8 cellular contexts compared by ENCODE assay signal in the genomic region with DNA sequence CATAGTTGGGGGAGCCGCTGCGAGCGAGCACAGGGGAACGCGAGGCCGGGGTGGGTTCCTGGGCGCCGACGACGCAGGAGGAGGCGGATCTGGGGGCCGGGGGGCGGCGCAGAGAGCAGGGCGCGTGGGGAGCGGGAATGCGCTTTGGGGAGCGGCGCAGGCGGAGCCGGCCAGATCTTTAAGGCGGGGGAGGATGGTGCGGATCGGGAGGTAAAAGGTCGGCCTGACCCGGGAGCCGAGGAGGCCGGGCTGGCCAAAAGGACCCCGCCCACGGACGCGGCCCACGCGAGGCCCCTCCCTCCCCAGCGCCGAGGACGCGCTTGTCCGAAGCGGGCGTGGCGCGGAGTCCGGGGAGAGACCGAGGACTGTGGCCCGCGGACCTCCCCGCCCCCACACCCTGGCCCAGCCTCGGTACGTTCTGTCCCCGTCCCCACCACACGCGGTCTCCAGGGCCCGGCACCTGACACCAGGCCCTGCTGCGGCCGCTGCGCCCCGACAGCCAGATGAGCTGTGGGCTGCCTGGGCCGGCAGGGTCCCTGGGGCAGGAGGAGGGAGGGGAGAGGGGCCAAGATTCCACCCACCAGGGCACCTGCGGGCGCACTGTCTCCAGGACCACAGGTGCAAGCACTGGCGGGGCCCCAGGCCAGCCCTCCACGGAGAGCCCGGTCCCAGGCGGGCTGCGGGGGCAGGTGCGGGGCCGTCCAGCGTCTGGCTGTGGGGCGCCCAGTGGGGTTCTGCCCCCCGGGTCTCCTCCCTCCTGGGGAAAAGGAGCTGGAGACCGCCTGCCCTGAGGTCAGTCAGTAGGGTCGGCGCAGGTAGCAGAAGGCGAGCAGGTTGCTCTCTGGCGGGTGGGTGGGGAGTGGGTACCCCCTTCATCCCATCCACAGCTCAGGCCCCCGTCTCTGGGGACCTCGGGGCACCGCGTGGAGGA. TPM values are rescaled to one million over a fixed set of nuclear protein-coding genes. Genes with fewer than 3 reads are reported as not detected.
DNase-seq lines count a peak whose midpoint lies in the region; ATAC-seq and TF ChIP-seq lines count a peak whose summit lies in the region.

No MANE protein-coding gene starts in this region.

- ATAC-seq in GM19351 (IDR thresholded peaks at IDR 0.05; ENCODE audit: unreplicated experiment) (peak; percentile 27), HG03520 (IDR thresholded peaks at IDR 0.05; ENCODE audit: unreplicated experiment) (peak; percentile 15)
- ATAC-seq in effector memory CD8-positive, alpha-beta T cell (replicated peaks): peak; percentile 53

- H3K4ac ChIP-seq in mesendoderm (ENCODE audit: low read depth, low read length): no peak overlapping the region

- H3K79me1 ChIP-seq in mesendoderm (ENCODE audit: low read length): no peaks in the 10 kb centered on the region

- H3K36me3 ChIP-seq in BE2C (no peaks in the 10 kb centered on the region), mesendoderm (ENCODE audit: control insufficient read depth, insufficient read depth, low read length) (no peaks in the 10 kb centered on the region)

- H3K27ac Mint-ChIP-seq in effector memory CD8-positive, alpha-beta T cell: peak overlapping the region; percentile 97 to 98

- H3K9ac ChIP-seq in mesendoderm (ENCODE audit: low read length): peak overlapping the region; percentile 36

- no CpG with 5 or more reads among the region's 81 CpGs for WGBS in mesendoderm (ENCODE audit: extremely low coverage, insufficient coverage, low lambda C conversion rate)

- no peaks in the 10 kb centered on the region; the same call in 1 of the 2 replicates for H3K9me3 ChIP-seq in BE2C

- H2BK120ac ChIP-seq in mesendoderm (ENCODE audit: low read depth, low read length): no peak overlapping the region

- peak overlapping the region; percentile 29 for H3K4me2 ChIP-seq in mesendoderm (ENCODE audit: low read length)

- no peaks in the 10 kb centered on the region for H3K27me3 Mint-ChIP-seq in effector memory CD8-positive, alpha-beta T cell

- peaks cover 21 to 24% of the 10 kb centered on the region in 2 donors for H3K4me1 Mint-ChIP-seq in effector memory CD8-positive, alpha-beta T cell (ENCODE audit: low read depth in 2 of 2)

- H3K56ac ChIP-seq in mesendoderm (ENCODE audit: low read length): peak overlapping the region; percentile 58

- no peak overlapping the region for H2BK5ac ChIP-seq in mesendoderm (ENCODE audit: low read length)

- no peak overlapping the region for H4K8ac ChIP-seq in mesendoderm (ENCODE audit: low read depth, low read length)

- DNase-seq in BE2C: peak; percentile 49
- DNase-seq in activated CD4-positive, CD25-positive, alpha-beta regulatory T cell (lab: John Stamatoyannopoulos, UW): peak; percentile 62 to 75 (median 71)
- peak in 1 of 3 experiments; percentile 22 for DNase-seq in effector memory CD8-positive, alpha-beta T cell
- no peak for DNase-seq in mesendoderm
- peak; percentile 59 for DNase-seq in stimulated activated CD8-positive, alpha-beta memory T cell treated with anti-CD3 and anti-CD28 coated beads, Interleukin-7, amount 100 ng/mL, for 24 hours (ENCODE audit: low read depth)
- no peak for DNase-seq in NCI-H774 (lab: John Stamatoyannopoulos, UW)

- H3K4me3 ChIP-seq in BE2C (ENCODE audit: low read depth, low read length): peak overlapping the region; percentile 53
- no peak overlapping the region for H3K4me3 ChIP-seq in mesendoderm (ENCODE audit: low read length)

- no peak for TF ChIP-seq CTCF in BE2C (IDR thresholded peaks at IDR 0.05; ENCODE audit: low read depth, low read length)

- H3K4me3 Mint-ChIP-seq in effector memory CD8-positive, alpha-beta T cell: peak overlapping the region; percentile 80 to 87

- H3K9me3 Mint-ChIP-seq in effector memory CD8-positive, alpha-beta T cell: no peaks in the 10 kb centered on the region

- H4K5ac ChIP-seq in mesendoderm (ENCODE audit: low read length): no peak overlapping the region

- H3K27ac ChIP-seq in mesendoderm (ENCODE audit: low read depth, low read length): no peak overlapping the region

- H3K27me3 ChIP-seq in BE2C (no peaks in the 10 kb centered on the region; the same call in 1 of the 2 replicates), mesendoderm (ENCODE audit: insufficient read depth, low read length, poor library complexity) (peaks cover 6% of the 10 kb centered on the region)

- H3K18ac ChIP-seq in mesendoderm (ENCODE audit: low read length): peak overlapping the region; percentile 11

- H3K79me2 ChIP-seq in mesendoderm (ENCODE audit: control insufficient read depth, insufficient read depth, low read length): no peaks in the 10 kb centered on the region

- peaks cover 15% of the 10 kb centered on the region for H3K4me1 ChIP-seq in BE2C
- no peaks in the 10 kb centered on the region for H3K4me1 ChIP-seq in mesendoderm (ENCODE audit: control insufficient read depth, low read depth, low read length)

- H3K36me3 Mint-ChIP-seq in effector memory CD8-positive, alpha-beta T cell (ENCODE audit: insufficient read depth): peaks cover 53% of the 10 kb centered on the region

- no peak overlapping the region for H2BK15ac ChIP-seq in mesendoderm (replicated peaks; ENCODE audit: low read depth)

- H3K23ac ChIP-seq in mesendoderm (ENCODE audit: low read length): no peak overlapping the region

- no peak overlapping the region for H2AK5ac ChIP-seq in mesendoderm (ENCODE audit: low read length)

RNA-seq across cellular contexts. Expression of gene PIM3, which starts 10.9 kb away (rescaled TPM):
- 286 TPM for polyA plus RNA-seq in BE2C (2012; ENCODE audit: insufficient read depth, insufficient read length, low read depth)
- 14.0 TPM for polyA plus RNA-seq in mesendoderm (2013, experiment 1 of 2)
- 14.1 TPM for polyA plus RNA-seq in mesendoderm (2013, experiment 2 of 2)

RNA-seq across cellular contexts. Expression of gene IL17REL, which starts 41.1 kb away (rescaled TPM):
- polyA plus RNA-seq in BE2C (2012; ENCODE audit: insufficient read depth, insufficient read length, low read depth): not detected
- not detected for polyA plus RNA-seq in mesendoderm (2013, experiment 1 of 2)
- not detected for polyA plus RNA-seq in mesendoderm (2013, experiment 2 of 2)

RNA-seq across cellular contexts. Expression of gene CRELD2, which starts 53.1 kb away (rescaled TPM):
- 33.2 TPM for polyA plus RNA-seq in BE2C (2012; ENCODE audit: insufficient read depth, insufficient read length, low read depth)
- 18.7 TPM for polyA plus RNA-seq in mesendoderm (2013, experiment 1 of 2)
- 18.4 TPM for polyA plus RNA-seq in mesendoderm (2013, experiment 2 of 2)

RNA-seq across cellular contexts. Expression of gene ALG12, which starts 53.3 kb away (rescaled TPM):
- polyA plus RNA-seq in BE2C (2012; ENCODE audit: insufficient read depth, insufficient read length, low read depth): 36.3 TPM
- 11.0 TPM for polyA plus RNA-seq in mesendoderm (2013, experiment 1 of 2)
- 11.4 TPM for polyA plus RNA-seq in mesendoderm (2013, experiment 2 of 2)

Comparison
In these comparisons a context has a peak if more than half of its experiments do, and no peak if none do; other contexts are left out.
1. DNase-seq: peak in BE2C (single experiment), activated CD4-positive, CD25-positive, alpha-beta regulatory T cell (4 of 4) and stimulated activated CD8-positive, alpha-beta memory T cell treated with anti-CD3 and anti-CD28 coated beads, Interleukin-7, amount 100 ng/mL, for 24 hours (single experiment); none in mesendoderm (single experiment) and NCI-H774 (single experiment).
2. Peak in every context shown above with its lines, with median percentiles within 50 percentile points of each other: ATAC-seq.